ENCODE assay signal across 8 cellular contexts in genomic region chr3:142596726-142597088, GRCh38. TPM values are rescaled to one million over a fixed set of nuclear protein-coding genes. Genes with fewer than 3 reads are reported as not detected.
DNase-seq lines count a peak whose midpoint lies in the region; ATAC-seq and TF ChIP-seq lines count a peak whose summit lies in the region.

No MANE protein-coding gene starts in this region.

- no peaks in the 10 kb centered on the region for H3K27me3 ChIP-seq in fibroblast of lung (ENCODE audit: control insufficient read depth, insufficient read depth, low read length)
- no peaks in the 10 kb centered on the region for H3K27me3 ChIP-seq in rectal smooth muscle tissue (ENCODE audit: control insufficient read depth, insufficient read depth, low read length)

- H3K27ac ChIP-seq in RWPE1 (peak overlapping the region; percentile 63), fibroblast of lung (ENCODE audit: insufficient read depth, low read length) (no peak overlapping the region), rectal smooth muscle tissue (ENCODE audit: low read depth, low read length) (no peak overlapping the region)

- peak overlapping the region; percentile 72 for H3K4me2 ChIP-seq in fibroblast of lung (ENCODE audit: extremely low read depth, insufficient read depth, low read length)

- no peaks in the 10 kb centered on the region for H3K79me2 ChIP-seq in fibroblast of lung (ENCODE audit: control insufficient read depth, insufficient read depth, low read length)

- no peaks in the 10 kb centered on the region for H3K9me3 ChIP-seq in fibroblast of lung (ENCODE audit: control insufficient read depth, insufficient read depth, low read depth, low read length)

- no peak for TF ChIP-seq CTCF in GM12864 (IDR thresholded peaks at IDR 0.05; ENCODE audit: low read depth, low read length, missing control alignments)
- TF ChIP-seq CTCF in RWPE1 (conservative IDR thresholded peaks at IDR 0.05; ENCODE audit: low read depth) = no peak
- TF ChIP-seq CTCF in fibroblast of lung (conservative IDR thresholded peaks at IDR 0.05 in 1 of 2, IDR thresholded peaks at IDR 0.05 in 1 of 2; ENCODE audit: low read depth in 1 of 2, low read length in 2 of 2) = no peak

- POLR2A ChIA-PET in RWPE1 (lab: Yijun Ruan, JAX; ENCODE audit: low non-redundant PET) = no interaction called here

- no peak for ATAC-seq in GM21717 (IDR thresholded peaks at IDR 0.05; ENCODE audit: unreplicated experiment)
- ATAC-seq in HG03139 (IDR thresholded peaks at IDR 0.05; ENCODE audit: unreplicated experiment) = no peak
- ATAC-seq in GM21723 (IDR thresholded peaks at IDR 0.05; ENCODE audit: unreplicated experiment) = no peak

- CTCF ChIA-PET in RWPE1 (lab: Yijun Ruan, JAX) = interaction anchor here (0.6 to 1.1 kb wide), 2 partner anchors 10 to 1722 kb away, joined by 5 read pairs; no protein-coding TSS in a partner anchor

- H4K20me1 ChIP-seq in fibroblast of lung (ENCODE audit: control insufficient read depth, extremely low read depth, insufficient read depth, low read length) = no peaks in the 10 kb centered on the region

- H3K4me1 ChIP-seq in fibroblast of lung (ENCODE audit: control insufficient read depth, extremely low read depth, insufficient read depth, low read length) (peaks cover 2% of the 10 kb centered on the region), rectal smooth muscle tissue (ENCODE audit: control insufficient read depth, insufficient read depth, low read length) (no peaks in the 10 kb centered on the region)

- peak overlapping the region; percentile 93 for H2AFZ ChIP-seq in fibroblast of lung (ENCODE audit: low read length)

- H3K36me3 ChIP-seq in fibroblast of lung (ENCODE audit: control insufficient read depth, insufficient read depth, low read length) (no peaks in the 10 kb centered on the region), rectal smooth muscle tissue (ENCODE audit: control insufficient read depth, insufficient read depth, low read length) (no peaks in the 10 kb centered on the region)

- H3K9ac ChIP-seq in fibroblast of lung (ENCODE audit: insufficient read depth, low read length) = no peak overlapping the region
- peak overlapping the region; percentile 5 for H3K9ac ChIP-seq in rectal smooth muscle tissue (ENCODE audit: low read length)

- DNase-seq in GM12864 (ENCODE audit: low read depth) = no peak
- no peak for DNase-seq in RWPE1 (ENCODE audit: low spot score)
- no peak for DNase-seq in fibroblast of lung (ENCODE audit: low read depth in 2 of 2)
- no peak for DNase-seq in activated CD4-positive, CD25-positive, alpha-beta regulatory T cell (lab: John Stamatoyannopoulos, UW)

- H3K4me3 ChIP-seq in GM12864 (ENCODE audit: low read depth, low read length) = peak overlapping the region; percentile 71
- peak overlapping the region; percentile 54 to 82 (median 69) for H3K4me3 ChIP-seq in fibroblast of lung (replicated peaks in 1 of 4; ENCODE audit: control extremely low read depth in 1 of 4, insufficient read depth in 1 of 4, low read depth in 3 of 4, low read length in 4 of 4)
- peak overlapping the region; percentile 71 for H3K4me3 ChIP-seq in rectal smooth muscle tissue (ENCODE audit: low read length)

RNA-seq across cellular contexts. Expression of gene PLS1, which starts 0.5 kb away (rescaled TPM):
- total RNA-seq in fibroblast of lung = 0.51 and 0.83 TPM in 2 replicates
- polyA plus RNA-seq in fibroblast of lung = 0.59 and 1.1 TPM in 2 replicates
- 0.49 and 0.61 TPM in 2 replicates for polyA plus RNA-seq in fibroblast of lung (2012)
- not detected in 2 replicates for polyA minus RNA-seq in fibroblast of lung (ENCODE audit: low replicate concordance)

RNA-seq across cellular contexts. Expression of gene ATR, which starts 18.2 kb away (rescaled TPM):
- total RNA-seq in fibroblast of lung = 17.0 and 21.6 TPM in 2 replicates
- 12.5 and 14.6 TPM in 2 replicates for polyA plus RNA-seq in fibroblast of lung
- 11.6 TPM in 2 replicates for polyA plus RNA-seq in fibroblast of lung (2012)
- polyA minus RNA-seq in fibroblast of lung (ENCODE audit: low replicate concordance) = 2.4 and 4.9 TPM in 2 replicates
